In genomic region chr19:50494186-50495019, GRCh38 we compare ENCODE assay signal across 2 cellular contexts.
TF ChIP-seq lines count a peak whose summit lies in the region.

No MANE protein-coding gene starts in this region.

TF ChIP-seq in HEK293, 187 proteins besides CTCF, POLR2A, EP300 and RAD21:
- TF ChIP-seq ZFHX2 (tag by site-specific recombination; conservative IDR thresholded peaks at IDR 0.05) (peak; percentile 81), PRDM1 (tag by site-specific recombination; IDR thresholded peaks at IDR 0.05) (peak; percentile 40; the same call in 1 of the 2 replicates), EGR2 (tag by site-specific recombination; IDR thresholded peaks at IDR 0.05; ENCODE audit: low read depth) (peak; percentile 95), ZNF792 (tag by site-specific recombination; IDR thresholded peaks at IDR 0.05) (peak; percentile 98), ZNF513 (tag by site-specific recombination; IDR thresholded peaks at IDR 0.05) (peak; percentile 94), ZNF366 (tag by site-specific recombination; conservative IDR thresholded peaks at IDR 0.05) (peak; percentile 72), ZNF449 (tag by site-specific recombination; IDR thresholded peaks at IDR 0.05) (no peak), ZNF660 (tag by site-specific recombination; IDR thresholded peaks at IDR 0.05) (no peak)
- TF ChIP-seq, protein P1, sequence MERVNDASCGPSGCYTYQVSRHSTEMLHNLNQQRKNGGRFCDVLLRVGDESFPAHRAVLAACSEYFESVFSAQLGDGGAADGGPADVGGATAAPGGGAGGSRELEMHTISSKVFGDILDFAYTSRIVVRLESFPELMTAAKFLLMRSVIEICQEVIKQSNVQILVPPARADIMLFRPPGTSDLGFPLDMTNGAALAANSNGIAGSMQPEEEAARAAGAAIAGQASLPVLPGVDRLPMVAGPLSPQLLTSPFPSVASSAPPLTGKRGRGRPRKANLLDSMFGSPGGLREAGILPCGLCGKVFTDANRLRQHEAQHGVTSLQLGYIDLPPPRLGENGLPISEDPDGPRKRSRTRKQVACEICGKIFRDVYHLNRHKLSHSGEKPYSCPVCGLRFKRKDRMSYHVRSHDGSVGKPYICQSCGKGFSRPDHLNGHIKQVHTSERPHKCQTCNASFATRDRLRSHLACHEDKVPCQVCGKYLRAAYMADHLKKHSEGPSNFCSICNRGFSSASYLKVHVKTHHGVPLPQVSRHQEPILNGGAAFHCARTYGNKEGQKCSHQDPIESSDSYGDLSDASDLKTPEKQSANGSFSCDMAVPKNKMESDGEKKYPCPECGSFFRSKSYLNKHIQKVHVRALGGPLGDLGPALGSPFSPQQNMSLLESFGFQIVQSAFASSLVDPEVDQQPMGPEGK (tag by site-specific recombination; IDR thresholded peaks at IDR 0.05): no peak
TF ChIP-seq in HEK293: peak in this region for 6.

TF ChIP-seq in H1, 55 proteins besides CTCF, POLR2A, EP300 and RAD21:
- no peak for TF ChIP-seq SAP30 (IDR thresholded peaks at IDR 0.05; ENCODE audit: insufficient read depth, insufficient replicate concordance, low read length)
- no peak for TF ChIP-seq CBX8 (IDR thresholded peaks at IDR 0.05; ENCODE audit: borderline replicate concordance, low read depth, low read length)
- no peak for TF ChIP-seq SIN3A (conservative IDR thresholded peaks at IDR 0.05 in 1 of 2, IDR thresholded peaks at IDR 0.05 in 1 of 2; ENCODE audit: low read depth in 1 of 2, low read length in 2 of 2)
- no peak for TF ChIP-seq TCF12 (IDR thresholded peaks at IDR 0.05; ENCODE audit: low read depth, low read length)
- no peak for TF ChIP-seq CREB1 (IDR thresholded peaks at IDR 0.05)
- no peak for TF ChIP-seq ZNF274 (IDR thresholded peaks at IDR 0.05; ENCODE audit: borderline replicate concordance, extremely low read depth, low read length)
- no peak for TF ChIP-seq HDAC2 (IDR thresholded peaks at IDR 0.05; ENCODE audit: borderline replicate concordance in 1 of 2, low read depth in 2 of 2, low read length in 2 of 2)
- no peak for TF ChIP-seq CHD7 (IDR thresholded peaks at IDR 0.05; ENCODE audit: insufficient replicate concordance, low read length)
